In the genomic region with DNA sequence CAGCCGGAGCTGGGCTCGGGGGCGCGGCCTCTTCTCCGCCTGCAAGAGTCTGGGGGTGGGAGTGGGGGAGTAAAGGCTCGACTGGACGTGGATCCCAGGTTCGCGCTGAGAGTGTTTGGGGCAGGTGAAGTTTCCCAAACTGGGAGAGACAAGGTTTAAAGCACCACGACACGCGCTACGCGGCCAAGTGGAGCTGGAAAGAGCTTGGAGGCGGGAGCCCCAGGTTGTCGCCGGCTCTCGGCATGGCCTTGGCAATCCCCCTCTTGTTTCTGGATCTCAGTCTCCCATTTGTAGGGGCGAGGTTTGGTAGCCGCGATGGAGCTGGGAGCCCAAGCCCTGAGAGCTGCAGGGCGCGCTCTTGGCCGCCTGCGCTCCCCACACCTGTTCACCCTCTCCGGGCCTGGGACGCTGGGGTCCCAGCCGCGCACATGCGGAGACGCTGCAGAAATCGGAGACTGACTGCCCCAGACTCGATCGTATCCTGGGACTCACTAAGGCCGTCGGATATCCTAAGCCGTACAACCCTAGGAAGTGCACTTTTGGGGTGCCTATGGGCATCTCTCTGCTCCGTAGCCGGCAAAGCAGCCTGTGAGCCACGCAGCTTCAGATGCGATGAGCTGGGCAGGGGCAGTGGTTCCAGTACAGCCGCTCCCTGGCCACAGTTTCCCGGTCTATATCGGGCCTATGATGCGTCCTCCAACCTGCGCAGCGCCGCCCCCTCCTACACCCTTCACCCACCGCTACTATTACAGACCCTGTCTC, we compare ENCODE assay signal across 8 cellular contexts. TPM values are rescaled to one million over a fixed set of nuclear protein-coding genes. Genes with fewer than 3 reads are reported as not detected.
A peak's percentile ranks its signal among the peaks of the same experiment; 100 is the strongest.
DNase-seq lines count a peak whose midpoint lies in the region; ATAC-seq and TF ChIP-seq lines count a peak whose summit lies in the region.

No MANE protein-coding gene starts in this region.

- TF ChIP-seq CTCF in SK-N-SH (IDR thresholded peaks at IDR 0.05) = no peak
- no peak for TF ChIP-seq CTCF in epithelial cell of proximal tubule (conservative IDR thresholded peaks at IDR 0.05; ENCODE audit: low read depth, low read length)
- no peak for TF ChIP-seq CTCF in natural killer cell (IDR thresholded peaks at IDR 0.05)

- WGBS in SK-N-SH (ENCODE audit: low lambda C conversion rate) = 17% methylated on average over 26 of the region's 49 CpGs

- TF ChIP-seq RAD21 in SK-N-SH (IDR thresholded peaks at IDR 0.05; ENCODE audit: low read length) = no peak

- peaks cover 48% of the 10 kb centered on the region for H3K27me3 ChIP-seq in SK-N-SH (ENCODE audit: insufficient read depth)

- no peak overlapping the region for H3K9ac ChIP-seq in SK-N-SH

- no peaks in the 10 kb centered on the region for H3K9me3 ChIP-seq in SK-N-SH

- H3K4me1 Mint-ChIP-seq in natural killer cell = peaks cover 11 to 15% of the 10 kb centered on the region in 2 donors

- intact Hi-C loops in natural killer cell (cut with micrococcal nuclease) = no loop called here

- H3K9me2 ChIP-seq in SK-N-SH = no peaks in the 10 kb centered on the region

- peak overlapping the region in 1 of 2 experiments; percentile 100; a peak in 2 of 4 replicates for H3K27ac ChIP-seq in SK-N-SH (ENCODE audit: low read depth in 2 of 2, low read length in 1 of 2)

- peak; percentile 12 for DNase-seq in activated CD4-positive, alpha-beta T cell treated with anti-CD3 and anti-CD28 coated beads for 48 hours
- no peak for DNase-seq in activated CD4-positive, alpha-beta T cell treated with anti-CD3 and anti-CD28 coated beads for 4 hours
- DNase-seq in SK-N-SH (no peak), epithelial cell of proximal tubule (ENCODE audit: low read depth) (no peak), natural killer cell (no peak), cerebellar nuclear complex (lab: John Stamatoyannopoulos, UW) (no peak), CD1c-positive myeloid dendritic cell (ENCODE audit: extremely low spot score) (no peak)

- peak overlapping the region; percentile 77 for H3K4me2 ChIP-seq in SK-N-SH

- ATAC-seq in natural killer cell (peak in 2 of 3 donors; percentile 9 to 16), HG03442 (IDR thresholded peaks at IDR 0.05; ENCODE audit: unreplicated experiment) (no peak)

- peaks cover 10 to 31% of the 10 kb centered on the region in 2 donors for H3K27me3 Mint-ChIP-seq in natural killer cell (ENCODE audit: low read depth in 2 of 2)

- peaks cover 5% of the 10 kb centered on the region for H3F3A ChIP-seq in SK-N-SH (replicated peaks; ENCODE audit: insufficient read depth)

- H3K9me3 Mint-ChIP-seq in natural killer cell = no peaks in the 10 kb centered on the region

- CTCF ChIA-PET in SK-N-SH (lab: Yijun Ruan, JAX) = interaction anchor here (0.8 to 8.5 kb wide), 26 partner anchors 8 to 645 kb away, joined by 3 to 153 read pairs (median 5); no protein-coding TSS in a partner anchor

- no peaks in the 10 kb centered on the region for H3K79me2 ChIP-seq in SK-N-SH (ENCODE audit: insufficient read depth)

- no peaks in the 10 kb centered on the region for H3K36me3 ChIP-seq in SK-N-SH (replicated peaks in 1 of 2; ENCODE audit: control insufficient read depth in 1 of 2, insufficient read depth in 2 of 2, low read length in 1 of 2)

- POLR2A ChIA-PET in SK-N-SH (lab: Yijun Ruan, JAX) = interaction anchor here (0.6 to 3.5 kb wide), 11 partner anchors 22 to 131 kb away, joined by 3 to 27 read pairs (median 6); partner anchors contain the start of genes NCBP1 and TSTD2

- H2AFZ ChIP-seq in SK-N-SH (ENCODE audit: low read depth) = no peak overlapping the region

- no peak overlapping the region for H3K27ac Mint-ChIP-seq in natural killer cell

- H4K20me1 ChIP-seq in SK-N-SH (ENCODE audit: insufficient read depth) = no peaks in the 10 kb centered on the region

- no peaks in the 10 kb centered on the region for H3K36me3 Mint-ChIP-seq in natural killer cell

- peaks cover 0 to 34% of the 10 kb centered on the region in 2 experiments; a peak in 2 of 4 replicates for H3K4me1 ChIP-seq in SK-N-SH (ENCODE audit: control insufficient read depth in 1 of 2, insufficient read depth in 2 of 2, low read depth in 1 of 2, low read length in 1 of 2)

- peak overlapping the region; percentile 81 for H3K4me3 Mint-ChIP-seq in natural killer cell

- peak overlapping the region; percentile 60 to 64 for H3K4me3 ChIP-seq in SK-N-SH (ENCODE audit: low read depth in 2 of 2, low read length in 1 of 2)
- H3K4me3 ChIP-seq in epithelial cell of proximal tubule (ENCODE audit: low read depth, low read length) = peak overlapping the region; percentile 56

- TF ChIP-seq EP300 in SK-N-SH (IDR thresholded peaks at IDR 0.05; ENCODE audit: borderline replicate concordance in 1 of 2, low read depth in 1 of 2, low read length in 1 of 2) = no peak

TF ChIP-seq in SK-N-SH, 30 proteins besides CTCF, POLR2A, EP300 and RAD21:
- TF ChIP-seq POLR2AphosphoS5 (IDR thresholded peaks at IDR 0.05; ENCODE audit: low read depth, low read length) = no peak
- no peak for TF ChIP-seq IRF3 (IDR thresholded peaks at IDR 0.05; ENCODE audit: low read depth, low read length)
- TF ChIP-seq FOXJ3 (CRISPR knock-in tag; IDR thresholded peaks at IDR 0.05) = no peak
- TF ChIP-seq EZH2phosphoT487 (IDR thresholded peaks at IDR 0.05; ENCODE audit: borderline replicate concordance, low read depth) = no peak
TF ChIP-seq in SK-N-SH: peak in this region for 0.

RNA-seq across cellular contexts. Expression of gene TMOD1, which starts 0.9 kb away (rescaled TPM):
- 0.54 and 1.6 TPM in 2 replicates for polyA plus RNA-seq in SK-N-SH (2012; rRNA removed)
- 3.8 and 5.6 TPM in 2 replicates for polyA plus RNA-seq in SK-N-SH (2012; cell fraction: cytosol; rRNA removed)
- polyA plus RNA-seq in SK-N-SH (2012; cell fraction: nucleus; rRNA removed) = 1.1 and 1.2 TPM in 2 replicates
- total RNA-seq in epithelial cell of proximal tubule (0.14 and 0.98 TPM in 2 replicates), natural killer cell (1 to 10 TPM; 1.9 to 3.2 (median 2.0) TPM)
